Comparison of ENCODE assay signal across 8 cellular contexts in the genomic region with DNA sequence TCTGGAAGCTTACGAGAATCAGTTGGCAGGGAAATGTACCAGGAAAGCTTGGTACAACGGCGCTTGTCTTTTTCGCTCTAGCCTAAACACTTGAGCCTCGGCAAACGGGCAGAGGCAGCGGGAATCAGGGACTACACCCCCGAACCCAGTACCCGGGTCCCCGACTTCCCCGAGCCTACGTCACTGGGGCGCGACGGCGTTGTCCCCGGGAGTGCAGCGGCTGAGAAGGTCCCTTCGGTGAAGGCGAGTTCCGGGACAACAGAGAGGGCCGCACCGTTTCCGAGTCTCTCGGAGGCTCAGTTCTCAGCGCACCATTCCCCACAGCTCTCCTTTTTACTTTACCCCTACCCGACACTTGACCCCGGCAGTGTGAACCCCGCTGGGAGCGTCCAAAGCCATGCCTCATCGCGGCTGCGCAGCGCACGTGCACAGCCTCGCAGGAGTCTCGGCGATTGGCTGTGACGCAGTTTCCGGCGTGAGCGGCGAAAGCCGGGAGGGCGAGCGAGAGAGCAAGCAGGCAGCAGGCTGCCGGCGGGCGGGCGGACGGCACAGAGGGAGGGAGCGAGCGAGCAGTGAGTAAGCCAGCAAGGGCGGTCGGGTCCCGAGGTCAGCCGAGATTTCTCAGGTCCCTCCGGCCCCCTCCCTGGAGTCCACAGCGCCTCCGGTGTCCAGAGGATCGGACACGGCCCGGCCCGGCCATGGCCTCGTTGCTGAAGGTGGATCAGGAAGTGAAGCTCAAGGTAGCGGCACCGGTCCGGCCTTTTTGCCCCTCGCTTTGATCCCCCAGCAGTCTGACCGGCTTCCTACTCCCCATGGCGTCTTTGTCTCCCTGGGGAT. TPM values are rescaled to one million over a fixed set of nuclear protein-coding genes. Genes with fewer than 3 reads are reported as not detected.
DNase-seq lines count a peak whose midpoint lies in the region; ATAC-seq lines count a peak whose summit lies in the region.

A gene with protein sequence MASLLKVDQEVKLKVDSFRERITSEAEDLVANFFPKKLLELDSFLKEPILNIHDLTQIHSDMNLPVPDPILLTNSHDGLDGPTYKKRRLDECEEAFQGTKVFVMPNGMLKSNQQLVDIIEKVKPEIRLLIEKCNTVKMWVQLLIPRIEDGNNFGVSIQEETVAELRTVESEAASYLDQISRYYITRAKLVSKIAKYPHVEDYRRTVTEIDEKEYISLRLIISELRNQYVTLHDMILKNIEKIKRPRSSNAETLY (plus strand): TSS at position 464 of the 837 bp plus-strand sequence. CDS start 235 bp downstream, at position 699.

- H3K27me3 ChIP-seq in CD8-positive, alpha-beta memory T cell (ENCODE audit: insufficient read depth, low read length, poor library complexity, severe bottlenecking) = no peaks in the 10 kb centered on the region
- no peaks in the 10 kb centered on the region for H3K27me3 ChIP-seq in effector memory CD4-positive, alpha-beta T cell (replicated peaks; ENCODE audit: control insufficient read depth, insufficient read depth, low read length, poor library complexity, severe bottlenecking)

- peaks cover 9% of the 10 kb centered on the region for H3K36me3 ChIP-seq in CD8-positive, alpha-beta memory T cell (ENCODE audit: insufficient read depth, low read length)
- peaks cover 9% of the 10 kb centered on the region for H3K36me3 ChIP-seq in effector memory CD4-positive, alpha-beta T cell (ENCODE audit: control insufficient read depth, insufficient read depth, low read length)

- DNase-seq in CD8-positive, alpha-beta memory T cell = peak; percentile 82 to 91 (median 88)
- DNase-seq in HPDE6-E6E7 (ENCODE audit: extremely low spot score) = peak; percentile 95
- peak; percentile 58 for DNase-seq in NK-92 (lab: John Stamatoyannopoulos, UW; ENCODE audit: unreplicated experiment)
- DNase-seq in effector memory CD4-positive, alpha-beta T cell = peak; percentile 76 to 85 (median 83)
- peak; percentile 86 to 93 for DNase-seq in memory B cell (ENCODE audit: low spot score in 2 of 2)
- peak; percentile 82 for DNase-seq in stimulated activated CD8-positive, alpha-beta memory T cell treated with anti-CD3 and anti-CD28 coated beads, Interleukin-12 subunit alpha, Interleukin-12 subunit beta, amount 100 ng/mL, for 24 hours (ENCODE audit: extremely low read depth)

- POLR2A ChIA-PET in CD8-positive, alpha-beta memory T cell (lab: Charles Lee) = interaction anchor here (0.6 to 2.0 kb wide), 5 partner anchors 9 to 487 kb away, joined by 3 to 12 read pairs (median 5); a partner anchor contains a TSS
- POLR2A ChIA-PET in activated CD8-positive, alpha-beta memory T cell treated with anti-CD3 and anti-CD28 coated beads for 36 hours (lab: Charles Lee) = interaction anchor here (0.7 to 1.9 kb wide), 7 partner anchors 9 to 229 kb away, joined by 4 to 15 read pairs (median 5); a partner anchor contains a TSS

- CTCF ChIA-PET in CD8-positive, alpha-beta memory T cell (lab: Charles Lee) = interaction anchor here (0.9 to 2.7 kb wide), 6 partner anchors 9 to 651 kb away, joined by 3 to 26 read pairs (median 4); a partner anchor contains a TSS
- CTCF ChIA-PET in activated CD8-positive, alpha-beta memory T cell treated with anti-CD3 and anti-CD28 coated beads for 36 hours (lab: Charles Lee) = interaction anchor here (0.9 to 3.0 kb wide), 5 partner anchors 9 to 165 kb away, joined by 3 to 18 read pairs (median 4); a partner anchor contains a TSS

- H3K9me3 Mint-ChIP-seq in CD8-positive, alpha-beta memory T cell = no peaks in the 10 kb centered on the region
- H3K9me3 Mint-ChIP-seq in memory B cell = no peaks in the 10 kb centered on the region

- H3K4me1 Mint-ChIP-seq in CD8-positive, alpha-beta memory T cell = peaks cover 25 to 30% (median 30%) of the 10 kb centered on the region in 3 donors
- peaks cover 14% of the 10 kb centered on the region for H3K4me1 Mint-ChIP-seq in memory B cell

- peaks cover 2 to 3% of the 10 kb centered on the region in 2 donors for H3K27me3 Mint-ChIP-seq in CD8-positive, alpha-beta memory T cell
- no peaks in the 10 kb centered on the region for H3K27me3 Mint-ChIP-seq in memory B cell

- peak within 1 kb of the TSS; percentile 97 to 99 (median 97) for H3K4me3 Mint-ChIP-seq in CD8-positive, alpha-beta memory T cell
- peak within 1 kb of the TSS; percentile 97 for H3K4me3 Mint-ChIP-seq in memory B cell

- peaks cover 0 to 41% (median 9%) of the 10 kb centered on the region in 3 donors for H3K36me3 Mint-ChIP-seq in CD8-positive, alpha-beta memory T cell
- H3K36me3 Mint-ChIP-seq in memory B cell = peaks cover 4% of the 10 kb centered on the region

- H3K4me3 ChIP-seq in CD8-positive, alpha-beta memory T cell (ENCODE audit: low read length) = peak within 1 kb of the TSS; percentile 85
- H3K4me3 ChIP-seq in effector memory CD4-positive, alpha-beta T cell (ENCODE audit: insufficient read depth, low read depth, low read length, poor library complexity, severe bottlenecking) = peak within 1 kb of the TSS; percentile 85

- H3K27ac ChIP-seq in CD8-positive, alpha-beta memory T cell (ENCODE audit: low read depth, low read length) = peak within 1 kb of the TSS; percentile 92
- peak within 1 kb of the TSS; percentile 86 for H3K27ac ChIP-seq in effector memory CD4-positive, alpha-beta T cell (ENCODE audit: insufficient read depth, low read length, poor library complexity, severe bottlenecking)

- no peaks in the 10 kb centered on the region for H3K9me3 ChIP-seq in CD8-positive, alpha-beta memory T cell (ENCODE audit: low read length)
- no peaks in the 10 kb centered on the region for H3K9me3 ChIP-seq in effector memory CD4-positive, alpha-beta T cell (ENCODE audit: control insufficient read depth, low read length)

- peak; percentile 81 for ATAC-seq in GM19455 (IDR thresholded peaks at IDR 0.05; ENCODE audit: unreplicated experiment)
- peak; percentile 90 for ATAC-seq in memory B cell (ENCODE audit: low read depth)

- peak within 1 kb of the TSS; percentile 98 to 100 (median 99) for H3K27ac Mint-ChIP-seq in CD8-positive, alpha-beta memory T cell
- H3K27ac Mint-ChIP-seq in memory B cell = peak within 1 kb of the TSS; percentile 99

- H3K4me1 ChIP-seq in CD8-positive, alpha-beta memory T cell (ENCODE audit: insufficient read depth, low read length) = peaks cover 19% of the 10 kb centered on the region
- peaks cover 4% of the 10 kb centered on the region for H3K4me1 ChIP-seq in effector memory CD4-positive, alpha-beta T cell (ENCODE audit: control insufficient read depth, insufficient read depth, low read length, poor library complexity, severe bottlenecking)

RNA-seq across cellular contexts. Expression of the gene that starts here (rescaled TPM):
- 100 to 1,000 TPM; 243 to 244 TPM for total RNA-seq in CD8-positive, alpha-beta memory T cell
- 136 TPM for polyA plus RNA-seq in CD8-positive, alpha-beta memory T cell
- 100 to 1,000 TPM; 226 to 244 TPM for total RNA-seq in activated CD8-positive, alpha-beta memory T cell treated with anti-CD3 and anti-CD28 coated beads for 36 hours

Comparison
In these comparisons a context has a peak if more than half of its experiments do, and no peak if none do; other contexts are left out.
1. Peak in every context shown above with its lines: DNase-seq, ATAC-seq, H3K4me3 ChIP-seq and H3K27ac ChIP-seq.